Comparison of ENCODE assay signal across 9 cellular contexts in the genomic region with DNA sequence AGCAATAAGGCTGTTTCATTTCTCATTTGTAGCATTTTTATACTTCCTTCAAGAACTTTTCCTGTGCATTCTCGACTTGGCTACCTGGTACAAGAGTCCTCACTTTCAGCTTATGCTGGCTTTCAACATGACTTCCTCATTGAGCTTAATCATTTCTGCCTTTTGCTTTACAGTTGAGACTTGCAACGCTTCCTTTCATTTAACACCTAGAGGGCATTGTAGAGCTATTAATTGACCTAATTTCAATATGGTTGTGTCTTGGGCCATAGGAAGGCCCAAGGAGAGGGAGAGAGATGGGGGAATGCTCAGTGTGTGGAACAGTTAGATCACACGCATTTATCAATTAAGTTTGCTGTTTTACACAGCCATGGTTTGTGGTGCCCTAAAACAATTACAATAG. TPM values are rescaled to one million over a fixed set of nuclear protein-coding genes. Genes with fewer than 3 reads are reported as not detected.
DNase-seq lines count a peak whose midpoint lies in the region; ATAC-seq and TF ChIP-seq lines count a peak whose summit lies in the region.
"Had no signal": no experiment of that assay in that cellular context is flagged by ENCODE, and none has a peak within 500 bp of the region (broad histone marks: within the 10 kb centered on the region; RNA-seq: fewer than 3 reads in every experiment).

No MANE protein-coding gene starts in this region.

- no peak overlapping the region for H3K27ac ChIP-seq in lower lobe of right lung

- no peak overlapping the region for H3K27ac Mint-ChIP-seq in activated naive CD4-positive, alpha-beta T cell treated with anti-CD3 and anti-CD28 coated beads, Interleukin-2, amount 10 ng/mL, durations not matched to agents 7 days and 5 days

- no peaks in the 10 kb centered on the region for H3K36me3 ChIP-seq in lower lobe of right lung

- peak; percentile 8 for TF ChIP-seq CTCF in lower lobe of right lung (IDR thresholded peaks at IDR 0.05)

- DNase-seq in RPMI7951 (ENCODE audit: low read depth) (peak; percentile 47), lower lobe of right lung (no peak), NCI-H510A (lab: John Stamatoyannopoulos, UW) (no peak)
- DNase-seq in activated naive CD4-positive, alpha-beta T cell treated with anti-CD3 and anti-CD28 coated beads, Interleukin-2, amount 10 ng/mL, durations not matched to agents 7 days and 5 days, result no peak
- no peak for DNase-seq in activated CD4-positive, alpha-beta T cell treated with anti-CD3 and anti-CD28 coated beads for 4 hours

- no peaks in the 10 kb centered on the region for H3K4me1 Mint-ChIP-seq in activated naive CD4-positive, alpha-beta T cell treated with anti-CD3 and anti-CD28 coated beads, Interleukin-2, amount 10 ng/mL, durations not matched to agents 7 days and 5 days
- H3K4me1 Mint-ChIP-seq: brain had no signal

- H3K4me3 Mint-ChIP-seq in activated naive CD4-positive, alpha-beta T cell treated with anti-CD3 and anti-CD28 coated beads, Interleukin-2, amount 10 ng/mL, durations not matched to agents 7 days and 5 days, result no peak overlapping the region
- H3K4me3 Mint-ChIP-seq: brain had no signal

- CTCF ChIA-PET in activated naive CD4-positive, alpha-beta T cell treated with anti-CD3 and anti-CD28 coated beads, Interleukin-2, amount 10 ng/mL, durations not matched to agents 7 days and 5 days (lab: Charles Lee), result interaction anchor here (0.5 to 1.5 kb wide), 5 partner anchors 19 to 1072 kb away, joined by 3 to 4 read pairs (median 3); no protein-coding TSS in a partner anchor

- intact Hi-C loops in lower lobe of right lung (cut with DNase I), result no loop called here

- no peaks in the 10 kb centered on the region for H3K27me3 Mint-ChIP-seq in activated naive CD4-positive, alpha-beta T cell treated with anti-CD3 and anti-CD28 coated beads, Interleukin-2, amount 10 ng/mL, durations not matched to agents 7 days and 5 days

- no peaks in the 10 kb centered on the region for H3K9me3 ChIP-seq in lower lobe of right lung

- H3K9me3 Mint-ChIP-seq in activated naive CD4-positive, alpha-beta T cell treated with anti-CD3 and anti-CD28 coated beads, Interleukin-2, amount 10 ng/mL, durations not matched to agents 7 days and 5 days, result peaks cover 4% of the 10 kb centered on the region

- no peaks in the 10 kb centered on the region for H3K27me3 ChIP-seq in lower lobe of right lung (ENCODE audit: low read depth)

- no peaks in the 10 kb centered on the region for H3K4me1 ChIP-seq in lower lobe of right lung

- H3K4me3 ChIP-seq in lower lobe of right lung, result no peak overlapping the region

- H3K36me3 Mint-ChIP-seq in activated naive CD4-positive, alpha-beta T cell treated with anti-CD3 and anti-CD28 coated beads, Interleukin-2, amount 10 ng/mL, durations not matched to agents 7 days and 5 days, result no peaks in the 10 kb centered on the region
- H3K36me3 Mint-ChIP-seq: brain had no signal

- ATAC-seq in GM18502 (IDR thresholded peaks at IDR 0.05; ENCODE audit: poor library complexity, unreplicated experiment) (peak; percentile 50), HG03159 (IDR thresholded peaks at IDR 0.05; ENCODE audit: unreplicated experiment) (peak; percentile 65), lower lobe of right lung (peak; percentile 70 to 79), HG03571 (IDR thresholded peaks at IDR 0.05; ENCODE audit: unreplicated experiment) (no peak)

RNA-seq across cellular contexts. Expression of a gene that starts 37.2 kb away (rescaled TPM):
- not detected in 2 replicates for total RNA-seq in RPMI7951 (2014; rRNA removed; shearing (Covaris generic))
- not detected for total RNA-seq in lower lobe of right lung
